11 cellular contexts compared by ENCODE assay signal in genomic region chr17:7576432-7576937, GRCh38. TPM values are rescaled to one million over a fixed set of nuclear protein-coding genes. Genes with fewer than 3 reads are reported as not detected.
A peak's percentile ranks its signal among the peaks of the same experiment; 100 is the strongest.
DNase-seq lines count a peak whose midpoint lies in the region; ATAC-seq and TF ChIP-seq lines count a peak whose summit lies in the region.
"Had no signal": no experiment of that assay in that cellular context is flagged by ENCODE, and none has a peak within 500 bp of the region (broad histone marks: within the 10 kb centered on the region; RNA-seq: fewer than 3 reads in every experiment).

No MANE protein-coding gene starts in this region.

- no TSS peak for BruUV-seq in mammary epithelial cell (replicated peaks; lab: Mats Ljungman, UMichigan)
- BruUV-seq in MCF 10A (replicated peaks; lab: Mats Ljungman, UMichigan): no TSS peak

- H3K9ac ChIP-seq in mammary epithelial cell (ENCODE audit: insufficient read depth, low read length): no peak overlapping the region

- in situ Hi-C loops in mammary epithelial cell (cut with MboI; ENCODE audit: low sequenced_read_pairs in 2 of 2): no loop called here

- no peaks in the 10 kb centered on the region for H3K9me3 ChIP-seq in mammary epithelial cell (replicated peaks; ENCODE audit: insufficient read depth, low read length)
- H3K9me3 ChIP-seq in hepatocyte (ENCODE audit: low read depth): no peaks in the 10 kb centered on the region
- H3K9me3 ChIP-seq in SJCRH30 (replicated peaks): no peaks in the 10 kb centered on the region

- H3K4me1 Mint-ChIP-seq in MCF 10A (ENCODE audit: insufficient read depth, unreplicated experiment) (peaks cover 37% of the 10 kb centered on the region), activated B cell treated with CpG ODN at 0.5 μM for 24 hours (peaks cover 82% of the 10 kb centered on the region), type B pancreatic cell (ENCODE audit: unreplicated experiment) (peaks cover 62% of the 10 kb centered on the region)

- peaks cover 92% of the 10 kb centered on the region for H3K36me3 Mint-ChIP-seq in MCF 10A (ENCODE audit: insufficient read depth, unreplicated experiment)
- peaks cover 84% of the 10 kb centered on the region for H3K36me3 Mint-ChIP-seq in activated B cell treated with CpG ODN at 0.5 μM for 24 hours (ENCODE audit: low read depth)
- peaks cover 54% of the 10 kb centered on the region for H3K36me3 Mint-ChIP-seq in type B pancreatic cell

- H3K4me3 Mint-ChIP-seq in MCF 10A (ENCODE audit: unreplicated experiment) (no peak overlapping the region), activated B cell treated with CpG ODN at 0.5 μM for 24 hours (no peak overlapping the region), type B pancreatic cell (peak overlapping the region; percentile 57)

- no peak overlapping the region for H3K4me3 ChIP-seq in mammary epithelial cell (replicated peaks in 1 of 3; ENCODE audit: insufficient read depth in 1 of 3, low read depth in 2 of 3, low read length in 3 of 3)
- H3K4me3 ChIP-seq in hepatocyte: no peak overlapping the region
- no peak overlapping the region for H3K4me3 ChIP-seq in SJCRH30

- H3K27me3 ChIP-seq in mammary epithelial cell (ENCODE audit: insufficient read depth, low read length): no peaks in the 10 kb centered on the region
- no peaks in the 10 kb centered on the region for H3K27me3 ChIP-seq in hepatocyte
- no peaks in the 10 kb centered on the region for H3K27me3 ChIP-seq in SJCRH30

- POLR2A ChIA-PET in MCF 10A (lab: Yijun Ruan, JAX) (interaction anchor here (0.7 to 13.7 kb wide), 6 partner anchors 12 to 111 kb away, joined by 3 to 294 read pairs (median 8); partner anchors contain the start of genes MPDU1, POLR2A, SENP3 and SOX15), activated B cell treated with CpG ODN at 0.5 μM for 24 hours (lab: Charles Lee) (interaction anchor here (0.5 to 7.9 kb wide), 7 partner anchors 8 to 322 kb away, joined by 3 to 131 read pairs (median 7); partner anchors contain the start of genes MPDU1, POLR2A, TP53 and WRAP53)

- H3K27ac Mint-ChIP-seq in MCF 10A (ENCODE audit: low read depth, unreplicated experiment) (no peak overlapping the region), activated B cell treated with CpG ODN at 0.5 μM for 24 hours (peak overlapping the region; percentile 20), type B pancreatic cell (peak overlapping the region; percentile 100)

- dilution Hi-C loops in mammary epithelial cell (cut with HindIII; ENCODE audit: low sequenced_read_pairs): no loop called here

- DNase-seq in mammary epithelial cell (no peak), MCF 10A (ENCODE audit: unreplicated experiment) (no peak), activated B cell treated with CpG ODN at 0.5 μM for 24 hours (no peak), hepatocyte (ENCODE audit: low spot score) (no peak), type B pancreatic cell (ENCODE audit: extremely low spot score, unreplicated experiment) (no peak), NCI-H2107 (lab: John Stamatoyannopoulos, UW) (no peak), SJCRH30 (no peak), cerebellum (ENCODE audit: low spot score) (no peak)
- DNase-seq: activated effector memory CD4-positive, alpha-beta T cell treated with Interleukin-2 at 50 U/mL for 16 hours; effector memory CD4-positive, alpha-beta T cell; NCI-H82 had no signal

- H4K20me1 ChIP-seq in mammary epithelial cell (ENCODE audit: insufficient read depth, low read length) (peaks cover 37% of the 10 kb centered on the region), hepatocyte (ENCODE audit: insufficient read depth, poor library complexity, severe bottlenecking) (peaks cover 49% of the 10 kb centered on the region)

- CTCF ChIA-PET in mammary epithelial cell (lab: Charles Lee; ENCODE audit: low non-redundant PET) (no interaction called here), MCF 10A (lab: Yijun Ruan, JAX) (interaction anchor here (0.7 to 6.4 kb wide), 4 partner anchors 8 to 35 kb away, joined by 3 to 59 read pairs (median 12); partner anchors contain the start of genes MPDU1 and SOX15), activated B cell treated with CpG ODN at 0.5 μM for 24 hours (lab: Charles Lee) (interaction anchor here (1.3 kb wide), 1 partner anchor 13 kb away, joined by 4 read pairs; no protein-coding TSS in a partner anchor)

- no peaks in the 10 kb centered on the region for H3K9me2 ChIP-seq in hepatocyte (replicated peaks; ENCODE audit: insufficient read depth)

- no peak overlapping the region for H2AFZ ChIP-seq in mammary epithelial cell (ENCODE audit: low read depth, low read length)
- H2AFZ ChIP-seq in hepatocyte: no peak overlapping the region

- H3K27ac ChIP-seq in mammary epithelial cell (ENCODE audit: insufficient read depth, low read depth, low read length): no peak overlapping the region
- peak overlapping the region; percentile 98 for H3K27ac ChIP-seq in hepatocyte
- H3K27ac ChIP-seq in SJCRH30: no peak overlapping the region

- intact Hi-C loops in mammary epithelial cell (cut with micrococcal nuclease) (no loop called here), MCF 10A (cut with micrococcal nuclease) (no loop called here), activated B cell treated with CpG ODN at 0.5 μM for 24 hours (cut with micrococcal nuclease) (no loop called here)

- no peaks in the 10 kb centered on the region for H3K9me3 Mint-ChIP-seq in MCF 10A (ENCODE audit: unreplicated experiment)
- no peaks in the 10 kb centered on the region for H3K9me3 Mint-ChIP-seq in activated B cell treated with CpG ODN at 0.5 μM for 24 hours
- H3K9me3 Mint-ChIP-seq in type B pancreatic cell: no peaks in the 10 kb centered on the region

- 86% methylated on average over 14 of the region's 14 CpGs for WGBS in mammary epithelial cell (ENCODE audit: low coverage, missing lambda C conversion rate)
- WGBS in hepatocyte (ENCODE audit: low lambda C conversion rate, missing lambda C conversion rate): 92% methylated on average over 14 of the region's 14 CpGs

- no peak for ATAC-seq in activated B cell treated with CpG ODN at 0.5 μM for 24 hours (ENCODE audit: low read depth)

- peaks cover 36% of the 10 kb centered on the region for H3K36me3 ChIP-seq in mammary epithelial cell (ENCODE audit: insufficient read depth, low read length)
- H3K36me3 ChIP-seq in hepatocyte (replicated peaks; ENCODE audit: insufficient read depth, low read depth): peaks cover 3% of the 10 kb centered on the region
- peaks cover 68% of the 10 kb centered on the region for H3K36me3 ChIP-seq in SJCRH30

- TF ChIP-seq CTCF in mammary epithelial cell (conservative IDR thresholded peaks at IDR 0.05 in 1 of 2, IDR thresholded peaks at IDR 0.05 in 1 of 2; ENCODE audit: extremely low read depth in 1 of 2, insufficient read depth in 1 of 2, low read depth in 1 of 2, low read length in 2 of 2): no peak
- TF ChIP-seq CTCF in MCF 10A (IDR thresholded peaks at IDR 0.05; ENCODE audit: unreplicated experiment): no peak
- TF ChIP-seq CTCF in activated B cell treated with CpG ODN at 0.5 μM for 24 hours (IDR thresholded peaks at IDR 0.05): no peak
- TF ChIP-seq CTCF in hepatocyte (IDR thresholded peaks at IDR 0.05; ENCODE audit: poor library complexity): no peak
- TF ChIP-seq CTCF in type B pancreatic cell (conservative IDR thresholded peaks at IDR 0.05): no peak

- H3K27me3 Mint-ChIP-seq in MCF 10A (ENCODE audit: insufficient read depth, unreplicated experiment) (no peaks in the 10 kb centered on the region), activated B cell treated with CpG ODN at 0.5 μM for 24 hours (no peaks in the 10 kb centered on the region), type B pancreatic cell (peaks cover 6% of the 10 kb centered on the region)

- H3K79me2 ChIP-seq in mammary epithelial cell (ENCODE audit: insufficient read depth, low read length) (peaks cover 68% of the 10 kb centered on the region), hepatocyte (peaks cover 62% of the 10 kb centered on the region)

- H3K4me2 ChIP-seq in mammary epithelial cell (ENCODE audit: insufficient read depth, low read depth, low read length): peak overlapping the region; percentile 7
- peak overlapping the region; percentile 93 for H3K4me2 ChIP-seq in hepatocyte

- H3K4me1 ChIP-seq in mammary epithelial cell (ENCODE audit: insufficient read depth, low read length): peaks cover 71% of the 10 kb centered on the region
- peaks cover 40% of the 10 kb centered on the region for H3K4me1 ChIP-seq in hepatocyte (ENCODE audit: insufficient read depth)
- no peaks in the 10 kb centered on the region for H3K4me1 ChIP-seq in SJCRH30

RNA-seq across cellular contexts. Expression of gene CD68, which starts 3.0 kb away (rescaled TPM):
- total RNA-seq in mammary epithelial cell (10 to 100 TPM in 1 of 2 donors, 1 to 10 TPM in 1; 1.8 to 26.1 TPM), MCF 10A (2022) (6.9 and 10.6 TPM in 2 replicates), activated B cell treated with CpG ODN at 0.5 μM for 24 hours (7.2 and 7.8 TPM in 2 replicates), hepatocyte (64.0 and 75.5 TPM in 2 replicates), type B pancreatic cell (ENCODE audit: low replicate concordance) (5.0 and 5.8 TPM in 2 replicates), cerebellum (3.2 TPM)
- polyA plus RNA-seq in mammary epithelial cell (39.4 TPM), hepatocyte (80.4 and 82.6 TPM in 2 replicates)
- polyA minus RNA-seq in mammary epithelial cell: 20.9 TPM
- total RNA-seq in SJCRH30 (2014; rRNA removed; shearing (Covaris generic)): 0.18 TPM in 1 of 2 replicates, not detected in the other

RNA-seq across cellular contexts. Expression of gene MPDU1, which starts 7.2 kb away (rescaled TPM):
- total RNA-seq in mammary epithelial cell: 10 to 100 TPM; 44.8 to 51.2 TPM
- 120 TPM for polyA plus RNA-seq in mammary epithelial cell
- polyA minus RNA-seq in mammary epithelial cell: 57.9 TPM
- 52.0 and 56.5 TPM in 2 replicates for total RNA-seq in MCF 10A (2022)
- total RNA-seq in activated B cell treated with CpG ODN at 0.5 μM for 24 hours: 50.7 and 58.9 TPM in 2 replicates
- total RNA-seq in hepatocyte: 201 and 234 TPM in 2 replicates
- polyA plus RNA-seq in hepatocyte: 109 and 113 TPM in 2 replicates
- 61.8 and 67.6 TPM in 2 replicates for total RNA-seq in type B pancreatic cell (ENCODE audit: low replicate concordance)
- total RNA-seq in SJCRH30 (2014; rRNA removed; shearing (Covaris generic)): 44.1 and 49.9 TPM in 2 replicates
- 37.6 TPM for total RNA-seq in cerebellum

RNA-seq across cellular contexts. Expression of gene SOX15, which starts 13.4 kb away (rescaled TPM):
- total RNA-seq in mammary epithelial cell (10 to 100 TPM in 1 of 2 donors, 1 to 10 TPM in 1; 4.3 to 56.5 TPM), MCF 10A (2022) (32.6 and 34.4 TPM in 2 replicates), activated B cell treated with CpG ODN at 0.5 μM for 24 hours (0.24 and 0.64 TPM in 2 replicates), hepatocyte (0.13 and 0.44 TPM in 2 replicates), type B pancreatic cell (ENCODE audit: low replicate concordance) (0.77 and 4.0 TPM in 2 replicates), cerebellum (1.5 TPM)
- polyA plus RNA-seq in mammary epithelial cell (49.4 TPM), hepatocyte (0.89 and 0.95 TPM in 2 replicates)
- 31.3 TPM for polyA minus RNA-seq in mammary epithelial cell
- total RNA-seq in SJCRH30 (2014; rRNA removed; shearing (Covaris generic)): 0.10 and 0.30 TPM in 2 replicates

RNA-seq across cellular contexts. Expression of gene SENP3, which starts 14.8 kb away (rescaled TPM):
- total RNA-seq in mammary epithelial cell: 10 to 100 TPM; 55.0 to 66.7 TPM
- 97.3 TPM for polyA plus RNA-seq in mammary epithelial cell
- 156 TPM for polyA minus RNA-seq in mammary epithelial cell
- 66.9 and 67.3 TPM in 2 replicates for total RNA-seq in MCF 10A (2022)
- total RNA-seq in activated B cell treated with CpG ODN at 0.5 μM for 24 hours: 49.6 and 55.8 TPM in 2 replicates
- total RNA-seq in hepatocyte: 61.1 and 71.2 TPM in 2 replicates
- 33.7 and 35.4 TPM in 2 replicates for polyA plus RNA-seq in hepatocyte
- total RNA-seq in type B pancreatic cell (ENCODE audit: low replicate concordance): 50.2 and 52.7 TPM in 2 replicates
- total RNA-seq in SJCRH30 (2014; rRNA removed; shearing (Covaris generic)): 63.8 and 73.6 TPM in 2 replicates
- 44.9 TPM for total RNA-seq in cerebellum

RNA-seq across cellular contexts. Expression of gene TNFSF13, which starts 17.9 kb away (rescaled TPM):
- total RNA-seq in mammary epithelial cell: 1 to 10 TPM; 3.0 to 5.3 TPM
- 4.0 TPM for polyA plus RNA-seq in mammary epithelial cell
- 5.2 TPM for polyA minus RNA-seq in mammary epithelial cell
- 6.3 and 10.8 TPM in 2 replicates for total RNA-seq in MCF 10A (2022)
- total RNA-seq in activated B cell treated with CpG ODN at 0.5 μM for 24 hours: 14.4 and 15.3 TPM in 2 replicates
- total RNA-seq in hepatocyte: 0.90 and 11.0 TPM in 2 replicates
- polyA plus RNA-seq in hepatocyte: 2.4 and 5.4 TPM in 2 replicates
- 2.4 and 3.5 TPM in 2 replicates for total RNA-seq in type B pancreatic cell (ENCODE audit: low replicate concordance)
- total RNA-seq in SJCRH30 (2014; rRNA removed; shearing (Covaris generic)): 0.40 and 0.41 TPM in 2 replicates
- 1.1 TPM for total RNA-seq in cerebellum
